In genomic region chr1:50976890-50977574, GRCh38 we compare ENCODE assay signal across 1 cellular context.
TF ChIP-seq lines count a peak whose summit lies in the region.

No MANE protein-coding gene starts in this region.

TF ChIP-seq in K562, 482 proteins besides CTCF, POLR2A, EP300 and RAD21 (continued from another document and continues in another):
- TF ChIP-seq, protein P1, sequence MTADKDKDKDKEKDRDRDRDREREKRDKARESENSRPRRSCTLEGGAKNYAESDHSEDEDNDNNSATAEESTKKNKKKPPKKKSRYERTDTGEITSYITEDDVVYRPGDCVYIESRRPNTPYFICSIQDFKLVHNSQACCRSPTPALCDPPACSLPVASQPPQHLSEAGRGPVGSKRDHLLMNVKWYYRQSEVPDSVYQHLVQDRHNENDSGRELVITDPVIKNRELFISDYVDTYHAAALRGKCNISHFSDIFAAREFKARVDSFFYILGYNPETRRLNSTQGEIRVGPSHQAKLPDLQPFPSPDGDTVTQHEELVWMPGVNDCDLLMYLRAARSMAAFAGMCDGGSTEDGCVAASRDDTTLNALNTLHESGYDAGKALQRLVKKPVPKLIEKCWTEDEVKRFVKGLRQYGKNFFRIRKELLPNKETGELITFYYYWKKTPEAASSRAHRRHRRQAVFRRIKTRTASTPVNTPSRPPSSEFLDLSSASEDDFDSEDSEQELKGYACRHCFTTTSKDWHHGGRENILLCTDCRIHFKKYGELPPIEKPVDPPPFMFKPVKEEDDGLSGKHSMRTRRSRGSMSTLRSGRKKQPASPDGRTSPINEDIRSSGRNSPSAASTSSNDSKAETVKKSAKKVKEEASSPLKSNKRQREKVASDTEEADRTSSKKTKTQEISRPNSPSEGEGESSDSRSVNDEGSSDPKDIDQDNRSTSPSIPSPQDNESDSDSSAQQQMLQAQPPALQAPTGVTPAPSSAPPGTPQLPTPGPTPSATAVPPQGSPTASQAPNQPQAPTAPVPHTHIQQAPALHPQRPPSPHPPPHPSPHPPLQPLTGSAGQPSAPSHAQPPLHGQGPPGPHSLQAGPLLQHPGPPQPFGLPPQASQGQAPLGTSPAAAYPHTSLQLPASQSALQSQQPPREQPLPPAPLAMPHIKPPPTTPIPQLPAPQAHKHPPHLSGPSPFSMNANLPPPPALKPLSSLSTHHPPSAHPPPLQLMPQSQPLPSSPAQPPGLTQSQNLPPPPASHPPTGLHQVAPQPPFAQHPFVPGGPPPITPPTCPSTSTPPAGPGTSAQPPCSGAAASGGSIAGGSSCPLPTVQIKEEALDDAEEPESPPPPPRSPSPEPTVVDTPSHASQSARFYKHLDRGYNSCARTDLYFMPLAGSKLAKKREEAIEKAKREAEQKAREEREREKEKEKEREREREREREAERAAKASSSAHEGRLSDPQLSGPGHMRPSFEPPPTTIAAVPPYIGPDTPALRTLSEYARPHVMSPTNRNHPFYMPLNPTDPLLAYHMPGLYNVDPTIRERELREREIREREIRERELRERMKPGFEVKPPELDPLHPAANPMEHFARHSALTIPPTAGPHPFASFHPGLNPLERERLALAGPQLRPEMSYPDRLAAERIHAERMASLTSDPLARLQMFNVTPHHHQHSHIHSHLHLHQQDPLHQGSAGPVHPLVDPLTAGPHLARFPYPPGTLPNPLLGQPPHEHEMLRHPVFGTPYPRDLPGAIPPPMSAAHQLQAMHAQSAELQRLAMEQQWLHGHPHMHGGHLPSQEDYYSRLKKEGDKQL (CRISPR knock-in tag; IDR thresholded peaks at IDR 0.05; ENCODE audit: borderline replicate concordance): no peak
- TF ChIP-seq MTA3 (IDR thresholded peaks at IDR 0.05; ENCODE audit: borderline replicate concordance) (no peak), NRF1 (conservative IDR thresholded peaks at IDR 0.05 in 1 of 2, IDR thresholded peaks at IDR 0.05 in 1 of 2) (no peak), CTCFL (IDR thresholded peaks at IDR 0.05; ENCODE audit: borderline replicate concordance, insufficient read depth, low read depth, low read length, poor library complexity, severe bottlenecking) (no peak), ZEB2 (IDR thresholded peaks at IDR 0.05) (no peak), HNRNPLL (IDR thresholded peaks at IDR 0.05; ENCODE audit: low read depth, low read length, poor library complexity, severe bottlenecking) (peak; percentile 36), BRF1 (IDR thresholded peaks at IDR 0.05; ENCODE audit: borderline replicate concordance, extremely low read depth, insufficient read length) (no peak), ZNF232 (CRISPR knock-in tag; IDR thresholded peaks at IDR 0.05) (0 out of 2 replicates have a peak, but pooled peaks have one; percentile 28), ZNF318 (IDR thresholded peaks at IDR 0.05; ENCODE audit: borderline replicate concordance in 1 of 2, low read depth in 1 of 2) (no peak), ZNF764 (CRISPR knock-in tag; IDR thresholded peaks at IDR 0.05; ENCODE audit: low read depth) (no peak), RNF219 (CRISPR knock-in tag; IDR thresholded peaks at IDR 0.05) (0 out of 2 replicates have a peak, but pooled peaks have one; percentile 27), TAL1 (IDR thresholded peaks at IDR 0.05) (0 out of 2 replicates have a peak, but pooled peaks have one; percentile 4), PHF21A (IDR thresholded peaks at IDR 0.05; ENCODE audit: borderline replicate concordance, low read depth) (no peak), ZNF316 (IDR thresholded peaks at IDR 0.05) (no peak)
- TF ChIP-seq, protein P2, sequence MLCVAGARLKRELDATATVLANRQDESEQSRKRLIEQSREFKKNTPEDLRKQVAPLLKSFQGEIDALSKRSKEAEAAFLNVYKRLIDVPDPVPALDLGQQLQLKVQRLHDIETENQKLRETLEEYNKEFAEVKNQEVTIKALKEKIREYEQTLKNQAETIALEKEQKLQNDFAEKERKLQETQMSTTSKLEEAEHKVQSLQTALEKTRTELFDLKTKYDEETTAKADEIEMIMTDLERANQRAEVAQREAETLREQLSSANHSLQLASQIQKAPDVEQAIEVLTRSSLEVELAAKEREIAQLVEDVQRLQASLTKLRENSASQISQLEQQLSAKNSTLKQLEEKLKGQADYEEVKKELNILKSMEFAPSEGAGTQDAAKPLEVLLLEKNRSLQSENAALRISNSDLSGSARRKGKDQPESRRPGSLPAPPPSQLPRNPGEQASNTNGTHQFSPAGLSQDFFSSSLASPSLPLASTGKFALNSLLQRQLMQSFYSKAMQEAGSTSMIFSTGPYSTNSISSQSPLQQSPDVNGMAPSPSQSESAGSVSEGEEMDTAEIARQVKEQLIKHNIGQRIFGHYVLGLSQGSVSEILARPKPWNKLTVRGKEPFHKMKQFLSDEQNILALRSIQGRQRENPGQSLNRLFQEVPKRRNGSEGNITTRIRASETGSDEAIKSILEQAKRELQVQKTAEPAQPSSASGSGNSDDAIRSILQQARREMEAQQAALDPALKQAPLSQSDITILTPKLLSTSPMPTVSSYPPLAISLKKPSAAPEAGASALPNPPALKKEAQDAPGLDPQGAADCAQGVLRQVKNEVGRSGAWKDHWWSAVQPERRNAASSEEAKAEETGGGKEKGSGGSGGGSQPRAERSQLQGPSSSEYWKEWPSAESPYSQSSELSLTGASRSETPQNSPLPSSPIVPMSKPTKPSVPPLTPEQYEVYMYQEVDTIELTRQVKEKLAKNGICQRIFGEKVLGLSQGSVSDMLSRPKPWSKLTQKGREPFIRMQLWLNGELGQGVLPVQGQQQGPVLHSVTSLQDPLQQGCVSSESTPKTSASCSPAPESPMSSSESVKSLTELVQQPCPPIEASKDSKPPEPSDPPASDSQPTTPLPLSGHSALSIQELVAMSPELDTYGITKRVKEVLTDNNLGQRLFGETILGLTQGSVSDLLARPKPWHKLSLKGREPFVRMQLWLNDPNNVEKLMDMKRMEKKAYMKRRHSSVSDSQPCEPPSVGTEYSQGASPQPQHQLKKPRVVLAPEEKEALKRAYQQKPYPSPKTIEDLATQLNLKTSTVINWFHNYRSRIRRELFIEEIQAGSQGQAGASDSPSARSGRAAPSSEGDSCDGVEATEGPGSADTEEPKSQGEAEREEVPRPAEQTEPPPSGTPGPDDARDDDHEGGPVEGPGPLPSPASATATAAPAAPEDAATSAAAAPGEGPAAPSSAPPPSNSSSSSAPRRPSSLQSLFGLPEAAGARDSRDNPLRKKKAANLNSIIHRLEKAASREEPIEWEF (CRISPR knock-in tag; IDR thresholded peaks at IDR 0.05): peak; percentile 59; the same call in 1 of the 2 replicates
- TF ChIP-seq, protein P3, sequence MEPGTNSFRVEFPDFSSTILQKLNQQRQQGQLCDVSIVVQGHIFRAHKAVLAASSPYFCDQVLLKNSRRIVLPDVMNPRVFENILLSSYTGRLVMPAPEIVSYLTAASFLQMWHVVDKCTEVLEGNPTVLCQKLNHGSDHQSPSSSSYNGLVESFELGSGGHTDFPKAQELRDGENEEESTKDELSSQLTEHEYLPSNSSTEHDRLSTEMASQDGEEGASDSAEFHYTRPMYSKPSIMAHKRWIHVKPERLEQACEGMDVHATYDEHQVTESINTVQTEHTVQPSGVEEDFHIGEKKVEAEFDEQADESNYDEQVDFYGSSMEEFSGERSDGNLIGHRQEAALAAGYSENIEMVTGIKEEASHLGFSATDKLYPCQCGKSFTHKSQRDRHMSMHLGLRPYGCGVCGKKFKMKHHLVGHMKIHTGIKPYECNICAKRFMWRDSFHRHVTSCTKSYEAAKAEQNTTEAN (CRISPR knock-in tag; IDR thresholded peaks at IDR 0.05): 0 out of 2 replicates have a peak, but pooled peaks have one; percentile 45
- TF ChIP-seq, protein P4, sequence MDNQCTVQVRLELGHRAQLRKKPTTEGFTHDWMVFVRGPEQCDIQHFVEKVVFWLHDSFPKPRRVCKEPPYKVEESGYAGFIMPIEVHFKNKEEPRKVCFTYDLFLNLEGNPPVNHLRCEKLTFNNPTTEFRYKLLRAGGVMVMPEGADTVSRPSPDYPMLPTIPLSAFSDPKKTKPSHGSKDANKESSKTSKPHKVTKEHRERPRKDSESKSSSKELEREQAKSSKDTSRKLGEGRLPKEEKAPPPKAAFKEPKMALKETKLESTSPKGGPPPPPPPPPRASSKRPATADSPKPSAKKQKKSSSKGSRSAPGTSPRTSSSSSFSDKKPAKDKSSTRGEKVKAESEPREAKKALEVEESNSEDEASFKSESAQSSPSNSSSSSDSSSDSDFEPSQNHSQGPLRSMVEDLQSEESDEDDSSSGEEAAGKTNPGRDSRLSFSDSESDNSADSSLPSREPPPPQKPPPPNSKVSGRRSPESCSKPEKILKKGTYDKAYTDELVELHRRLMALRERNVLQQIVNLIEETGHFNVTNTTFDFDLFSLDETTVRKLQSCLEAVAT (IDR thresholded peaks at IDR 0.05): peak in 1 of 2 experiments; percentile 69; a peak in 2 of 4 replicates
- TF ChIP-seq, protein P5, sequence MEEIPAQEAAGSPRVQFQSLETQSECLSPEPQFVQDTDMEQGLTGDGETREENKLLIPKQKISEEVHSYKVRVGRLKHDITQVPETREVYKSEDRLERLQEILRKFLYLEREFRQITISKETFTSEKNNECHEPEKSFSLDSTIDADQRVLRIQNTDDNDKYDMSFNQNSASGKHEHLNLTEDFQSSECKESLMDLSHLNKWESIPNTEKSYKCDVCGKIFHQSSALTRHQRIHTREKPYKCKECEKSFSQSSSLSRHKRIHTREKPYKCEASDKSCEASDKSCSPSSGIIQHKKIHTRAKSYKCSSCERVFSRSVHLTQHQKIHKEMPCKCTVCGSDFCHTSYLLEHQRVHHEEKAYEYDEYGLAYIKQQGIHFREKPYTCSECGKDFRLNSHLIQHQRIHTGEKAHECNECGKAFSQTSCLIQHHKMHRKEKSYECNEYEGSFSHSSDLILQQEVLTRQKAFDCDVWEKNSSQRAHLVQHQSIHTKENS (CRISPR knock-in tag; IDR thresholded peaks at IDR 0.05): no peak
